In genomic region chr11:66288138-66288865, GRCh38 we compare ENCODE assay signal across 8 cellular contexts. TPM values are rescaled to one million over a fixed set of nuclear protein-coding genes. Genes with fewer than 3 reads are reported as not detected.
DNase-seq lines count a peak whose midpoint lies in the region; ATAC-seq and TF ChIP-seq lines count a peak whose summit lies in the region.

No MANE protein-coding gene starts in this region.

- peak overlapping the region; percentile 76 for H3K4me3 ChIP-seq in AG09309 (ENCODE audit: control insufficient read depth, low read depth, low read length)

- ATAC-seq in stimulated activated naive CD8-positive, alpha-beta T cell treated with anti-CD3 and anti-CD28 coated beads, Interleukin-15, amount 100 ng/mL, for 72 hours, result no peak

- H2BK12ac ChIP-seq in H9 (ENCODE audit: insufficient read length, low read depth, low read length), result no peak overlapping the region

- no peak overlapping the region for H4K91ac ChIP-seq in H9 (ENCODE audit: insufficient read length, low read depth, low read length)

- peak overlapping the region; percentile 86 to 91 for H3K4me3 Mint-ChIP-seq in H9
- peak overlapping the region; percentile 90 for H3K4me3 Mint-ChIP-seq in activated naive CD8-positive, alpha-beta T cell
- peak overlapping the region; percentile 82 to 92 for H3K4me3 Mint-ChIP-seq in stimulated activated naive CD8-positive, alpha-beta T cell treated with anti-CD3 and anti-CD28 coated beads, Interleukin-15, amount 100 ng/mL, for 72 hours

- H3K79me2 ChIP-seq in H9 (ENCODE audit: insufficient read depth, low read length), result peaks cover 1% of the 10 kb centered on the region; the same call in 1 of the 2 replicates

- H4K8ac ChIP-seq in H9 (replicated peaks; ENCODE audit: insufficient read length, low read depth, low read length), result no peak overlapping the region

- peaks cover 32% of the 10 kb centered on the region for H3K27me3 Mint-ChIP-seq in H9 (ENCODE audit: low read depth)
- H3K27me3 Mint-ChIP-seq in activated naive CD8-positive, alpha-beta T cell, result peaks cover 8% of the 10 kb centered on the region
- H3K27me3 Mint-ChIP-seq in stimulated activated naive CD8-positive, alpha-beta T cell treated with anti-CD3 and anti-CD28 coated beads, Interleukin-15, amount 100 ng/mL, for 72 hours, result peaks cover 26% of the 10 kb centered on the region

- TF ChIP-seq CTCF in AG09309 (IDR thresholded peaks at IDR 0.05; ENCODE audit: control insufficient read depth, insufficient read depth, low read depth, low read length, missing control alignments), result no peak
- no peak for TF ChIP-seq CTCF in H9 (conservative IDR thresholded peaks at IDR 0.05)

- H2BK15ac ChIP-seq in H9 (ENCODE audit: low read depth, low read length), result no peak overlapping the region

- H3K18ac ChIP-seq in H9 (ENCODE audit: insufficient read length, low read depth, low read length), result no peak overlapping the region

- H3K14ac ChIP-seq in H9 (ENCODE audit: insufficient read depth, low read length), result peak overlapping the region; percentile 83

- no peak overlapping the region for H3K27ac ChIP-seq in H9 (ENCODE audit: insufficient read length, low read depth, low read length)

- no peak overlapping the region for H2BK20ac ChIP-seq in H9 (ENCODE audit: low read depth, low read length, poor library complexity, severe bottlenecking)

- no peak overlapping the region for H2AK5ac ChIP-seq in H9 (ENCODE audit: insufficient read length, low read length)

- no peak overlapping the region for H2BK120ac ChIP-seq in H9 (ENCODE audit: low read depth, low read length, poor library complexity, severe bottlenecking)

- no peak overlapping the region for H3K56ac ChIP-seq in H9 (ENCODE audit: insufficient read length, low read depth, low read length)

- peaks cover 8% of the 10 kb centered on the region; the same call in 1 of the 2 replicates for H3K27me3 ChIP-seq in H9 (ENCODE audit: insufficient read depth, low read length)

- H2BK5ac ChIP-seq in H9 (ENCODE audit: insufficient read length, low read length), result no peak overlapping the region

- H3K9me3 Mint-ChIP-seq in H9, result no peaks in the 10 kb centered on the region; a peak in 1 of 5 replicates
- H3K9me3 Mint-ChIP-seq in activated naive CD8-positive, alpha-beta T cell (ENCODE audit: low read depth), result no peaks in the 10 kb centered on the region
- no peaks in the 10 kb centered on the region for H3K9me3 Mint-ChIP-seq in stimulated activated naive CD8-positive, alpha-beta T cell treated with anti-CD3 and anti-CD28 coated beads, Interleukin-15, amount 100 ng/mL, for 72 hours

- H3K23me2 ChIP-seq in H9 (ENCODE audit: insufficient read length, low read depth, low read length, poor library complexity, severe bottlenecking), result peaks cover 13% of the 10 kb centered on the region

- H3T11ph ChIP-seq in H9 (ENCODE audit: low read length), result no peak overlapping the region

- H3K23ac ChIP-seq in H9 (ENCODE audit: insufficient read length, low read depth, low read length), result no peak overlapping the region

- no peaks in the 10 kb centered on the region for H3K79me1 ChIP-seq in H9 (ENCODE audit: insufficient read depth, low read depth, low read length, poor library complexity, severe bottlenecking)

- H3K4me1 Mint-ChIP-seq in H9, result peaks cover 18 to 23% of the 10 kb centered on the region in 2 experiments
- H3K4me1 Mint-ChIP-seq in activated naive CD8-positive, alpha-beta T cell (ENCODE audit: low read depth), result peaks cover 32% of the 10 kb centered on the region
- peaks cover 67% of the 10 kb centered on the region for H3K4me1 Mint-ChIP-seq in stimulated activated naive CD8-positive, alpha-beta T cell treated with anti-CD3 and anti-CD28 coated beads, Interleukin-15, amount 100 ng/mL, for 72 hours

- H3K9ac ChIP-seq in H9 (ENCODE audit: extremely low read depth, insufficient read length, low read length), result peak overlapping the region; percentile 72

- H4K20me1 ChIP-seq in H9 (ENCODE audit: control insufficient read depth, insufficient read depth, insufficient read length), result no peaks in the 10 kb centered on the region

- H3K4me1 ChIP-seq in H9 (ENCODE audit: insufficient read depth, low read length), result peaks cover 6% of the 10 kb centered on the region

- H3K9me3 ChIP-seq in H9 (ENCODE audit: control insufficient read depth, low read depth, low read length), result no peaks in the 10 kb centered on the region

- peak overlapping the region; percentile 93 for H3K4me2 ChIP-seq in H9 (ENCODE audit: insufficient read depth, insufficient read length, low read length)

- no peak overlapping the region for H2AFZ ChIP-seq in H9 (ENCODE audit: low read length)

- no peak for DNase-seq in AG09309 (ENCODE audit: low read depth)
- DNase-seq in H9, result no peak
- peak; percentile 35 for DNase-seq in iPS-NIHi11 (ENCODE audit: low spot score)
- no peak for DNase-seq in stimulated activated naive CD8-positive, alpha-beta T cell treated with anti-CD3 and anti-CD28 coated beads, Interleukin-15, amount 100 ng/mL, for 72 hours
- no peak for DNase-seq in NCI-H187 (lab: John Stamatoyannopoulos, UW)
- DNase-seq in LoVo (ENCODE audit: low spot score), result no peak
- DNase-seq in DMS114 treated with DMSO at 0.1 percent for 48 hours (lab: John Stamatoyannopoulos, UW; ENCODE audit: unreplicated experiment), result no peak

- H3K36me3 Mint-ChIP-seq in H9 (ENCODE audit: insufficient read depth in 1 of 3, low read depth in 3 of 3), result peaks cover 2 to 9% (median 6%) of the 10 kb centered on the region in 3 experiments; a peak in 6 of 7 replicates
- peaks cover 4% of the 10 kb centered on the region for H3K36me3 Mint-ChIP-seq in activated naive CD8-positive, alpha-beta T cell

- no peak overlapping the region for H4K5ac ChIP-seq in H9 (ENCODE audit: insufficient read length, low read depth, low read length)

- H3K4ac ChIP-seq in H9 (ENCODE audit: low read depth, low read length), result no peak overlapping the region

- peak overlapping the region; percentile 13 to 86 (median 77); a peak in 3 of 7 replicates for H3K27ac Mint-ChIP-seq in H9
- peak overlapping the region; percentile 86 for H3K27ac Mint-ChIP-seq in activated naive CD8-positive, alpha-beta T cell
- peak overlapping the region; percentile 88 for H3K27ac Mint-ChIP-seq in stimulated activated naive CD8-positive, alpha-beta T cell treated with anti-CD3 and anti-CD28 coated beads, Interleukin-15, amount 100 ng/mL, for 72 hours

- WGBS in H9 (ENCODE audit: extremely low coverage, insufficient read length, low lambda C conversion rate), result no CpG with 5 or more reads among the region's 27 CpGs

RNA-seq across cellular contexts. Expression of gene YIF1A, which starts 0.6 kb away (rescaled TPM):
- 64.3 and 71.6 TPM in 2 replicates for total RNA-seq in H9 (2021)

RNA-seq across cellular contexts. Expression of gene TMEM151A, which starts 3.4 kb away (rescaled TPM):
- total RNA-seq in H9 (2021), result 1.2 and 1.4 TPM in 2 replicates

RNA-seq across cellular contexts. Expression of gene CNIH2, which starts 10.3 kb away (rescaled TPM):
- total RNA-seq in H9 (2021), result 11.8 and 12.0 TPM in 2 replicates

RNA-seq across cellular contexts. Expression of gene RAB1B, which starts 19.9 kb away (rescaled TPM):
- total RNA-seq in H9 (2021), result 118 and 122 TPM in 2 replicates

RNA-seq across cellular contexts. Expression of gene CD248, which starts 28.5 kb away (rescaled TPM):
- 1.3 and 1.5 TPM in 2 replicates for total RNA-seq in H9 (2021)
